In the genomic region with DNA sequence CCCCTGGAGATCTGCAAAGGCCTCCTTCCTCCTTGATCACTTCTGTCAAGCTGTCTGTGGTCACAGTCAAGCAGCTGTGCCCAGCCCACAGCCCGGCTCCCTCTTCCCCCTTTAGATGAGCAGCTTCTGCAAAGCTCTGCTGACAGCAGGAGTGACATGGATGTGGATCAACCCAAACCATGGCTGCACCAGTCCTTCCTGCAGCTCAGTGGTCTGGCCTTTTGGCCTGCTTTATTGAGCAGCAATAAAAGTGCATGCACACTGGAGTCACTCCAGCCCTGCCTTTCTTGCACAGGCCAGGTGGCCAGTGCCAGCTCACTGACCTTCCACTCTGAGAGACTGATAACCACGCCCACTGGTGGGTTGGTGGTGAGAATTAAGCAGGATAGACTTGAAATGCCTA, we compare ENCODE assay signal across 2 cellular contexts.
TF ChIP-seq lines count a peak whose summit lies in the region.

No MANE protein-coding gene starts in this region.

TF ChIP-seq in SK-N-SH, 30 proteins besides CTCF, POLR2A, EP300 and RAD21 (continued from another document):
- TF ChIP-seq, protein P1, sequence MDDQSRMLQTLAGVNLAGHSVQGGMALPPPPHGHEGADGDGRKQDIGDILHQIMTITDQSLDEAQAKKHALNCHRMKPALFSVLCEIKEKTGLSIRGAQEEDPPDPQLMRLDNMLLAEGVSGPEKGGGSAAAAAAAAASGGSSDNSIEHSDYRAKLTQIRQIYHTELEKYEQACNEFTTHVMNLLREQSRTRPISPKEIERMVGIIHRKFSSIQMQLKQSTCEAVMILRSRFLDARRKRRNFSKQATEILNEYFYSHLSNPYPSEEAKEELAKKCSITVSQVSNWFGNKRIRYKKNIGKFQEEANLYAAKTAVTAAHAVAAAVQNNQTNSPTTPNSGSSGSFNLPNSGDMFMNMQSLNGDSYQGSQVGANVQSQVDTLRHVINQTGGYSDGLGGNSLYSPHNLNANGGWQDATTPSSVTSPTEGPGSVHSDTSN (IDR thresholded peaks at IDR 0.05) = no peak

TF ChIP-seq in SK-N-SH treated with all-trans-retinoic acid at 6 μM for 48 hours, 23 proteins besides CTCF, POLR2A, EP300 and RAD21 (continued from another document):
- TF ChIP-seq, protein P2, sequence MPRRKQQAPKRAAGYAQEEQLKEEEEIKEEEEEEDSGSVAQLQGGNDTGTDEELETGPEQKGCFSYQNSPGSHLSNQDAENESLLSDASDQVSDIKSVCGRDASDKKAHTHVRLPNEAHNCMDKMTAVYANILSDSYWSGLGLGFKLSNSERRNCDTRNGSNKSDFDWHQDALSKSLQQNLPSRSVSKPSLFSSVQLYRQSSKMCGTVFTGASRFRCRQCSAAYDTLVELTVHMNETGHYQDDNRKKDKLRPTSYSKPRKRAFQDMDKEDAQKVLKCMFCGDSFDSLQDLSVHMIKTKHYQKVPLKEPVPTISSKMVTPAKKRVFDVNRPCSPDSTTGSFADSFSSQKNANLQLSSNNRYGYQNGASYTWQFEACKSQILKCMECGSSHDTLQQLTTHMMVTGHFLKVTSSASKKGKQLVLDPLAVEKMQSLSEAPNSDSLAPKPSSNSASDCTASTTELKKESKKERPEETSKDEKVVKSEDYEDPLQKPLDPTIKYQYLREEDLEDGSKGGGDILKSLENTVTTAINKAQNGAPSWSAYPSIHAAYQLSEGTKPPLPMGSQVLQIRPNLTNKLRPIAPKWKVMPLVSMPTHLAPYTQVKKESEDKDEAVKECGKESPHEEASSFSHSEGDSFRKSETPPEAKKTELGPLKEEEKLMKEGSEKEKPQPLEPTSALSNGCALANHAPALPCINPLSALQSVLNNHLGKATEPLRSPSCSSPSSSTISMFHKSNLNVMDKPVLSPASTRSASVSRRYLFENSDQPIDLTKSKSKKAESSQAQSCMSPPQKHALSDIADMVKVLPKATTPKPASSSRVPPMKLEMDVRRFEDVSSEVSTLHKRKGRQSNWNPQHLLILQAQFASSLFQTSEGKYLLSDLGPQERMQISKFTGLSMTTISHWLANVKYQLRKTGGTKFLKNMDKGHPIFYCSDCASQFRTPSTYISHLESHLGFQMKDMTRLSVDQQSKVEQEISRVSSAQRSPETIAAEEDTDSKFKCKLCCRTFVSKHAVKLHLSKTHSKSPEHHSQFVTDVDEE (CRISPR knock-in tag; IDR thresholded peaks at IDR 0.05) = no peak
- TF ChIP-seq ZNF8 (CRISPR knock-in tag; IDR thresholded peaks at IDR 0.05) (no peak), ISL1 (CRISPR knock-in tag; IDR thresholded peaks at IDR 0.05) (no peak), ARNTL (CRISPR knock-in tag; IDR thresholded peaks at IDR 0.05; ENCODE audit: borderline replicate concordance, low read depth) (no peak), CSDC2 (CRISPR knock-in tag; IDR thresholded peaks at IDR 0.05) (no peak), ZNF70 (CRISPR knock-in tag; IDR thresholded peaks at IDR 0.05) (no peak), ZFP30 (CRISPR knock-in tag; IDR thresholded peaks at IDR 0.05) (no peak), GLIS3 (CRISPR knock-in tag; IDR thresholded peaks at IDR 0.05) (no peak), TCF4 (CRISPR knock-in tag; IDR thresholded peaks at IDR 0.05; ENCODE audit: borderline replicate concordance) (no peak), ESRRG (CRISPR knock-in tag; IDR thresholded peaks at IDR 0.05) (no peak)
- TF ChIP-seq, protein P3, sequence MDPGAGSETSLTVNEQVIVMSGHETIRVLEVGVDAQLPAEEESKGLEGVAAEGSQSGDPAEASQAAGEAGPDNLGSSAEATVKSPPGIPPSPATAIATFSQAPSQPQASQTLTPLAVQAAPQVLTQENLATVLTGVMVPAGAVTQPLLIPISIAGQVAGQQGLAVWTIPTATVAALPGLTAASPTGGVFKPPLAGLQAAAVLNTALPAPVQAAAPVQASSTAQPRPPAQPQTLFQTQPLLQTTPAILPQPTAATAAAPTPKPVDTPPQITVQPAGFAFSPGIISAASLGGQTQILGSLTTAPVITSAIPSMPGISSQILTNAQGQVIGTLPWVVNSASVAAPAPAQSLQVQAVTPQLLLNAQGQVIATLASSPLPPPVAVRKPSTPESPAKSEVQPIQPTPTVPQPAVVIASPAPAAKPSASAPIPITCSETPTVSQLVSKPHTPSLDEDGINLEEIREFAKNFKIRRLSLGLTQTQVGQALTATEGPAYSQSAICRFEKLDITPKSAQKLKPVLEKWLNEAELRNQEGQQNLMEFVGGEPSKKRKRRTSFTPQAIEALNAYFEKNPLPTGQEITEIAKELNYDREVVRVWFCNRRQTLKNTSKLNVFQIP (CRISPR knock-in tag; IDR thresholded peaks at IDR 0.05; ENCODE audit: borderline replicate concordance, low read depth) = no peak
- TF ChIP-seq, protein P4, sequence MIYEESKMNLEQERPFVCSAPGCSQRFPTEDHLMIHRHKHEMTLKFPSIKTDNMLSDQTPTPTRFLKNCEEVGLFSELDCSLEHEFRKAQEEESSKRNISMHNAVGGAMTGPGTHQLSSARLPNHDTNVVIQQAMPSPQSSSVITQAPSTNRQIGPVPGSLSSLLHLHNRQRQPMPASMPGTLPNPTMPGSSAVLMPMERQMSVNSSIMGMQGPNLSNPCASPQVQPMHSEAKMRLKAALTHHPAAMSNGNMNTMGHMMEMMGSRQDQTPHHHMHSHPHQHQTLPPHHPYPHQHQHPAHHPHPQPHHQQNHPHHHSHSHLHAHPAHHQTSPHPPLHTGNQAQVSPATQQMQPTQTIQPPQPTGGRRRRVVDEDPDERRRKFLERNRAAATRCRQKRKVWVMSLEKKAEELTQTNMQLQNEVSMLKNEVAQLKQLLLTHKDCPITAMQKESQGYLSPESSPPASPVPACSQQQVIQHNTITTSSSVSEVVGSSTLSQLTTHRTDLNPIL (CRISPR knock-in tag; IDR thresholded peaks at IDR 0.05; ENCODE audit: low read depth) = no peak
TF ChIP-seq in SK-N-SH treated with all-trans-retinoic acid at 6 μM for 48 hours: peak in this region for 0.
